ENCODE assay signal across 1 cellular context in genomic region chr19:13103585-13103923, GRCh38.
TF ChIP-seq lines count a peak whose summit lies in the region.

No MANE protein-coding gene starts in this region.

TF ChIP-seq in HepG2, 621 proteins besides CTCF, POLR2A, EP300 and RAD21:
- no peak for TF ChIP-seq SRY (CRISPR knock-in tag; IDR thresholded peaks at IDR 0.05)
- TF ChIP-seq ZMAT5 (CRISPR knock-in tag; IDR thresholded peaks at IDR 0.05; ENCODE audit: borderline replicate concordance, low read depth): no peak
- TF ChIP-seq HMGXB4 (CRISPR knock-in tag; IDR thresholded peaks at IDR 0.05; ENCODE audit: borderline replicate concordance in 1 of 2, low read depth in 1 of 2): no peak
- TF ChIP-seq PAWR (CRISPR knock-in tag; IDR thresholded peaks at IDR 0.05; ENCODE audit: borderline replicate concordance): no peak
- no peak for TF ChIP-seq ZNF615 (CRISPR knock-in tag; IDR thresholded peaks at IDR 0.05; ENCODE audit: borderline replicate concordance)
- no peak for TF ChIP-seq ATF1 (CRISPR knock-in tag; IDR thresholded peaks at IDR 0.05)
- no peak for TF ChIP-seq BRCA1 (CRISPR knock-in tag; IDR thresholded peaks at IDR 0.05)
- no peak for TF ChIP-seq CEBPZ (IDR thresholded peaks at IDR 0.05; ENCODE audit: low read length)
- TF ChIP-seq POLR2AphosphoS5 (IDR thresholded peaks at IDR 0.05; ENCODE audit: low read depth, low read length): no peak
- no peak for TF ChIP-seq ZFYVE20 (CRISPR knock-in tag; IDR thresholded peaks at IDR 0.05; ENCODE audit: borderline replicate concordance, low read depth)
- no peak for TF ChIP-seq CHD4 (IDR thresholded peaks at IDR 0.05; ENCODE audit: borderline replicate concordance, low read length)
- no peak for TF ChIP-seq PCBP2 (optimal IDR thresholded peaks at IDR 0.05; ENCODE audit: low read depth, low read length, poor library complexity, severe bottlenecking)
- no peak for TF ChIP-seq SP5 (CRISPR knock-in tag; IDR thresholded peaks at IDR 0.05; ENCODE audit: borderline replicate concordance, low read depth)
- TF ChIP-seq DMAP1 (CRISPR knock-in tag; IDR thresholded peaks at IDR 0.05): no peak
- no peak for TF ChIP-seq SP4 (CRISPR knock-in tag; IDR thresholded peaks at IDR 0.05)
- no peak for TF ChIP-seq PHF21A (CRISPR knock-in tag; IDR thresholded peaks at IDR 0.05)
- no peak for TF ChIP-seq ZNF121 (CRISPR knock-in tag; IDR thresholded peaks at IDR 0.05)
- TF ChIP-seq TCF7 (IDR thresholded peaks at IDR 0.05; ENCODE audit: low read depth): no peak
- no peak for TF ChIP-seq ZBTB3 (CRISPR knock-in tag; IDR thresholded peaks at IDR 0.05; ENCODE audit: borderline replicate concordance, low read depth)
- no peak for TF ChIP-seq ETV5 (CRISPR knock-in tag; IDR thresholded peaks at IDR 0.05; ENCODE audit: borderline replicate concordance)
